Comparison of ENCODE assay signal across 1 cellular context in the genomic region with DNA sequence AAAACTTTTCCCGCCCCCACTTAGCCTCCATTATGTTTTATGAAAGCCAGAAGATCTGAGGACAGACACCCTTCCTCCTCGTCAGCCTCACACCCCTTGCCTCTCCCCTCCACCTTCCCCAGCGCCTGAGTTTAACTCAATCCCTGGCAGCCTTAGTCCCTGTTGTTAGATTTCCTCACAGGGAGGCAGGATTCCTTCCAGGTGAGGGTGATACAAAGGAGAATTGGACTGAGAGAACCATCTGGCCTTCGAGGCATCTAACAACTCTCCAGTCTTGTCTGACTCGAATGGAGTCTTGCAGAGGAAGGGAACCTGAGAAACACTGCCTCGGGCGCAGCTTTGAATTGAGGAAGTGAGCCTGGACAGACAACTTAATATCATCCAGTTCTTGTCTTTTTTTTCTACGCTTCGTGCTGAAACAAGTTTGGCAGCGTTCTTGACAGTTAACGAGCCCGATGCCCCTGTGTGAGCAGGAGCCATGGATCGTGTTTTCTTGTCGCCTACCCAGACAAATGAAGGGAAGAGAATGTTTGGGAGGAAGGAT.
TF ChIP-seq lines count a peak whose summit lies in the region.

No MANE protein-coding gene starts in this region.

TF ChIP-seq in K562, 482 proteins besides CTCF, POLR2A, EP300 and RAD21 (continues in another document):
- TF ChIP-seq NR2F6 (CRISPR knock-in tag; IDR thresholded peaks at IDR 0.05) (0 out of 2 replicates have a peak, but pooled peaks have one; percentile 77), ZNF696 (CRISPR knock-in tag; conservative IDR thresholded peaks at IDR 0.05) (0 out of 2 replicates have a peak, but pooled peaks have one; percentile 18), HOMEZ (CRISPR knock-in tag; IDR thresholded peaks at IDR 0.05) (0 out of 2 replicates have a peak, but pooled peaks have one; percentile 46), NFRKB (IDR thresholded peaks at IDR 0.05; ENCODE audit: low read depth) (no peak), FOXK2 (conservative IDR thresholded peaks at IDR 0.05 in 1 of 2, IDR thresholded peaks at IDR 0.05 in 1 of 2; ENCODE audit: low read depth in 2 of 2) (0 out of 4 replicates have a peak, but pooled peaks of 1 of the 2 experiments have one; percentile 6), ZSCAN32 (CRISPR knock-in tag; IDR thresholded peaks at IDR 0.05) (0 out of 2 replicates have a peak, but pooled peaks have one; percentile 58), IFI16 (CRISPR knock-in tag; IDR thresholded peaks at IDR 0.05) (0 out of 2 replicates have a peak, but pooled peaks have one; percentile 43), ERF (CRISPR knock-in tag; IDR thresholded peaks at IDR 0.05) (0 out of 2 replicates have a peak, but pooled peaks have one; percentile 18), PCBP2 (IDR thresholded peaks at IDR 0.05; ENCODE audit: low read depth, low read length, poor library complexity, severe bottlenecking) (no peak), SMARCA4 (IDR thresholded peaks at IDR 0.05) (0 out of 2 replicates have a peak, but pooled peaks have one; percentile 9), PHB2 (IDR thresholded peaks at IDR 0.05; ENCODE audit: low read depth) (no peak), L3MBTL2 (IDR thresholded peaks at IDR 0.05) (peak; percentile 23), DNMT1 (IDR thresholded peaks at IDR 0.05) (no peak), E2F3 (CRISPR knock-in tag; IDR thresholded peaks at IDR 0.05) (0 out of 2 replicates have a peak, but pooled peaks have one; percentile 30), SP1 (CRISPR knock-in tag; IDR thresholded peaks at IDR 0.05) (no peak), OTX1 (CRISPR knock-in tag; IDR thresholded peaks at IDR 0.05) (peak; percentile 70; the same call in 1 of the 2 replicates), HDGF (IDR thresholded peaks at IDR 0.05) (peak; percentile 59; the same call in 1 of the 2 replicates), E4F1 (CRISPR knock-in tag; IDR thresholded peaks at IDR 0.05; ENCODE audit: borderline replicate concordance) (no peak), SMAD3 (CRISPR knock-in tag; conservative IDR thresholded peaks at IDR 0.05) (0 out of 2 replicates have a peak, but pooled peaks have one; percentile 24), CBX5 (IDR thresholded peaks at IDR 0.05; ENCODE audit: borderline replicate concordance, low read depth) (no peak), ZNF347 (CRISPR knock-in tag; IDR thresholded peaks at IDR 0.05; ENCODE audit: low read depth) (0 out of 2 replicates have a peak, but pooled peaks have one; percentile 26), SMC3 (conservative IDR thresholded peaks at IDR 0.05; ENCODE audit: insufficient read depth, low read depth, low read length) (0 out of 2 replicates have a peak, but pooled peaks have one; percentile 1), CBFA2T3 (IDR thresholded peaks at IDR 0.05) (no peak), ELF4 (CRISPR knock-in tag; IDR thresholded peaks at IDR 0.05) (peak; percentile 86; the same call in 1 of the 2 replicates), ZNF12 (CRISPR knock-in tag; IDR thresholded peaks at IDR 0.05) (peak; percentile 29; the same call in 1 of the 2 replicates), RUNX1 (IDR thresholded peaks at IDR 0.05; ENCODE audit: low read depth) (0 out of 2 replicates have a peak, but pooled peaks have one; percentile 2), ZNF41 (CRISPR knock-in tag; conservative IDR thresholded peaks at IDR 0.05) (peak; percentile 59; the same call in 1 of the 2 replicates), FOXO4 (CRISPR knock-in tag; IDR thresholded peaks at IDR 0.05) (0 out of 2 replicates have a peak, but pooled peaks have one; percentile 45), PTRF (tag; IDR thresholded peaks at IDR 0.05) (no peak), ZNF282 (CRISPR knock-in tag; IDR thresholded peaks at IDR 0.05) (no peak), CLOCK (CRISPR knock-in tag; IDR thresholded peaks at IDR 0.05; ENCODE audit: borderline replicate concordance) (0 out of 2 replicates have a peak, but pooled peaks have one; percentile 17), SPI1 (IDR thresholded peaks at IDR 0.05; ENCODE audit: borderline replicate concordance, low read depth, low read length) (peak; percentile 97)
- TF ChIP-seq, protein P1, sequence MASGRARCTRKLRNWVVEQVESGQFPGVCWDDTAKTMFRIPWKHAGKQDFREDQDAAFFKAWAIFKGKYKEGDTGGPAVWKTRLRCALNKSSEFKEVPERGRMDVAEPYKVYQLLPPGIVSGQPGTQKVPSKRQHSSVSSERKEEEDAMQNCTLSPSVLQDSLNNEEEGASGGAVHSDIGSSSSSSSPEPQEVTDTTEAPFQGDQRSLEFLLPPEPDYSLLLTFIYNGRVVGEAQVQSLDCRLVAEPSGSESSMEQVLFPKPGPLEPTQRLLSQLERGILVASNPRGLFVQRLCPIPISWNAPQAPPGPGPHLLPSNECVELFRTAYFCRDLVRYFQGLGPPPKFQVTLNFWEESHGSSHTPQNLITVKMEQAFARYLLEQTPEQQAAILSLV (tag; IDR thresholded peaks at IDR 0.05) = no peak
- TF ChIP-seq, protein P2, sequence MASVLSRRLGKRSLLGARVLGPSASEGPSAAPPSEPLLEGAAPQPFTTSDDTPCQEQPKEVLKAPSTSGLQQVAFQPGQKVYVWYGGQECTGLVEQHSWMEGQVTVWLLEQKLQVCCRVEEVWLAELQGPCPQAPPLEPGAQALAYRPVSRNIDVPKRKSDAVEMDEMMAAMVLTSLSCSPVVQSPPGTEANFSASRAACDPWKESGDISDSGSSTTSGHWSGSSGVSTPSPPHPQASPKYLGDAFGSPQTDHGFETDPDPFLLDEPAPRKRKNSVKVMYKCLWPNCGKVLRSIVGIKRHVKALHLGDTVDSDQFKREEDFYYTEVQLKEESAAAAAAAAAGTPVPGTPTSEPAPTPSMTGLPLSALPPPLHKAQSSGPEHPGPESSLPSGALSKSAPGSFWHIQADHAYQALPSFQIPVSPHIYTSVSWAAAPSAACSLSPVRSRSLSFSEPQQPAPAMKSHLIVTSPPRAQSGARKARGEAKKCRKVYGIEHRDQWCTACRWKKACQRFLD (CRISPR knock-in tag; IDR thresholded peaks at IDR 0.05) = 0 out of 2 replicates have a peak, but pooled peaks have one; percentile 51
- TF ChIP-seq, protein P3, sequence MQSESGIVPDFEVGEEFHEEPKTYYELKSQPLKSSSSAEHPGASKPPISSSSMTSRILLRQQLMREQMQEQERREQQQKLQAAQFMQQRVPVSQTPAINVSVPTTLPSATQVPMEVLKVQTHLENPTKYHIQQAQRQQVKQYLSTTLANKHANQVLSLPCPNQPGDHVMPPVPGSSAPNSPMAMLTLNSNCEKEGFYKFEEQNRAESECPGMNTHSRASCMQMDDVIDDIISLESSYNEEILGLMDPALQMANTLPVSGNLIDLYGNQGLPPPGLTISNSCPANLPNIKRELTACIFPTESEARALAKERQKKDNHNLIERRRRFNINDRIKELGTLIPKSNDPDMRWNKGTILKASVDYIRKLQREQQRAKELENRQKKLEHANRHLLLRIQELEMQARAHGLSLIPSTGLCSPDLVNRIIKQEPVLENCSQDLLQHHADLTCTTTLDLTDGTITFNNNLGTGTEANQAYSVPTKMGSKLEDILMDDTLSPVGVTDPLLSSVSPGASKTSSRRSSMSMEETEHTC (IDR thresholded peaks at IDR 0.05) = no peak
- TF ChIP-seq, protein P4, sequence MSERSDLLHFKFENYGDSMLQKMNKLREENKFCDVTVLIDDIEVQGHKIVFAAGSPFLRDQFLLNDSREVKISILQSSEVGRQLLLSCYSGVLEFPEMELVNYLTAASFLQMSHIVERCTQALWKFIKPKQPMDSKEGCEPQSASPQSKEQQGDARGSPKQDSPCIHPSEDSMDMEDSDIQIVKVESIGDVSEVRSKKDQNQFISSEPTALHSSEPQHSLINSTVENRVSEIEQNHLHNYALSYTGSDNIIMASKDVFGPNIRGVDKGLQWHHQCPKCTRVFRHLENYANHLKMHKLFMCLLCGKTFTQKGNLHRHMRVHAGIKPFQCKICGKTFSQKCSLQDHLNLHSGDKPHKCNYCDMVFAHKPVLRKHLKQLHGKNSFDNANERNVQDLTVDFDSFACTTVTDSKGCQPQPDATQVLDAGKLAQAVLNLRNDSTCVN (CRISPR knock-in tag; IDR thresholded peaks at IDR 0.05) = peak; percentile 64; the same call in 1 of the 2 replicates
- TF ChIP-seq, protein P5, sequence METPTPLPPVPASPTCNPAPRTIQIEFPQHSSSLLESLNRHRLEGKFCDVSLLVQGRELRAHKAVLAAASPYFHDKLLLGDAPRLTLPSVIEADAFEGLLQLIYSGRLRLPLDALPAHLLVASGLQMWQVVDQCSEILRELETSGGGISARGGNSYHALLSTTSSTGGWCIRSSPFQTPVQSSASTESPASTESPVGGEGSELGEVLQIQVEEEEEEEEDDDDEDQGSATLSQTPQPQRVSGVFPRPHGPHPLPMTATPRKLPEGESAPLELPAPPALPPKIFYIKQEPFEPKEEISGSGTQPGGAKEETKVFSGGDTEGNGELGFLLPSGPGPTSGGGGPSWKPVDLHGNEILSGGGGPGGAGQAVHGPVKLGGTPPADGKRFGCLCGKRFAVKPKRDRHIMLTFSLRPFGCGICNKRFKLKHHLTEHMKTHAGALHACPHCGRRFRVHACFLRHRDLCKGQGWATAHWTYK (CRISPR knock-in tag; IDR thresholded peaks at IDR 0.05) = peak; percentile 60
- TF ChIP-seq, protein P6, sequence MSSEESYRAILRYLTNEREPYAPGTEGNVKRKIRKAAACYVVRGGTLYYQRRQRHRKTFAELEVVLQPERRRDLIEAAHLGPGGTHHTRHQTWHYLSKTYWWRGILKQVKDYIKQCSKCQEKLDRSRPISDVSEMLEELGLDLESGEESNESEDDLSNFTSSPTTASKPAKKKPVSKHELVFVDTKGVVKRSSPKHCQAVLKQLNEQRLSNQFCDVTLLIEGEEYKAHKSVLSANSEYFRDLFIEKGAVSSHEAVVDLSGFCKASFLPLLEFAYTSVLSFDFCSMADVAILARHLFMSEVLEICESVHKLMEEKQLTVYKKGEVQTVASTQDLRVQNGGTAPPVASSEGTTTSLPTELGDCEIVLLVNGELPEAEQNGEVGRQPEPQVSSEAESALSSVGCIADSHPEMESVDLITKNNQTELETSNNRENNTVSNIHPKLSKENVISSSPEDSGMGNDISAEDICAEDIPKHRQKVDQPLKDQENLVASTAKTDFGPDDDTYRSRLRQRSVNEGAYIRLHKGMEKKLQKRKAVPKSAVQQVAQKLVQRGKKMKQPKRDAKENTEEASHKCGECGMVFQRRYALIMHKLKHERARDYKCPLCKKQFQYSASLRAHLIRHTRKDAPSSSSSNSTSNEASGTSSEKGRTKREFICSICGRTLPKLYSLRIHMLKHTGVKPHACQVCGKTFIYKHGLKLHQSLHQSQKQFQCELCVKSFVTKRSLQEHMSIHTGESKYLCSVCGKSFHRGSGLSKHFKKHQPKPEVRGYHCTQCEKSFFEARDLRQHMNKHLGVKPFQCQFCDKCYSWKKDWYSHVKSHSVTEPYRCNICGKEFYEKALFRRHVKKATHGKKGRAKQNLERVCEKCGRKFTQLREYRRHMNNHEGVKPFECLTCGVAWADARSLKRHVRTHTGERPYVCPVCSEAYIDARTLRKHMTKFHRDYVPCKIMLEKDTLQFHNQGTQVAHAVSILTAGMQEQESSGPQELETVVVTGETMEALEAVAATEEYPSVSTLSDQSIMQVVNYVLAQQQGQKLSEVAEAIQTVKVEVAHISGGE (CRISPR knock-in tag; IDR thresholded peaks at IDR 0.05) = peak in 1 of 3 experiments; percentile 66; a peak in 1 of 6 replicates
